Comparison of ENCODE assay signal across 9 cellular contexts in genomic region chr7:48298779-48299178, GRCh38.
DNase-seq lines count a peak whose midpoint lies in the region; ATAC-seq and TF ChIP-seq lines count a peak whose summit lies in the region.
"Had no signal": no experiment of that assay in that cellular context is flagged by ENCODE, and none has a peak within 500 bp of the region (broad histone marks: within the 10 kb centered on the region; RNA-seq: fewer than 3 reads in every experiment).

No MANE protein-coding gene starts in this region.

- DNase-seq in HCEC 1CT, result peak; percentile 95
- peak; percentile 56 for DNase-seq in kidney glomerular epithelial cell (lab: John Stamatoyannopoulos, UW)
- DNase-seq in occipital lobe (lab: John Stamatoyannopoulos, UW), result no peak
- DNase-seq in PC-9, result no peak
- DNase-seq in Peyer's patch, result no peak
- DNase-seq: foreskin melanocyte had no signal

- no peaks in the 10 kb centered on the region for H4K20me1 ChIP-seq in OCI-LY3 (ENCODE audit: insufficient read depth, low read length)
- H4K20me1 ChIP-seq in PC-9 (ENCODE audit: insufficient read depth), result no peaks in the 10 kb centered on the region

- H3K36me3 ChIP-seq in OCI-LY3 (replicated peaks; ENCODE audit: low read depth, low read length), result no peaks in the 10 kb centered on the region
- no peaks in the 10 kb centered on the region for H3K36me3 ChIP-seq in PC-9 (ENCODE audit: low read depth)
- H3K36me3 ChIP-seq in Peyer's patch, result no peaks in the 10 kb centered on the region

- H3K9me2 ChIP-seq in PC-9 (ENCODE audit: insufficient read depth), result no peaks in the 10 kb centered on the region

- no peaks in the 10 kb centered on the region for H3K79me2 ChIP-seq in OCI-LY3 (ENCODE audit: low read length)
- H3K79me2 ChIP-seq in PC-9 (ENCODE audit: low read depth), result no peaks in the 10 kb centered on the region

- H3K4me1 ChIP-seq in OCI-LY3 (ENCODE audit: low read length) (peaks cover 9% of the 10 kb centered on the region), PC-9 (replicated peaks; ENCODE audit: insufficient read depth) (no peaks in the 10 kb centered on the region), Peyer's patch (no peaks in the 10 kb centered on the region)

- intact Hi-C loops in PC-9 (cut with micrococcal nuclease; ENCODE audit: unreplicated experiment), result loop anchor here (1.0 to 5.0 kb wide), 3 partner anchors 351 to 1554 kb away; partner anchors contain the start of gene PKD1L1

- H2AFZ ChIP-seq in OCI-LY3 (ENCODE audit: low read depth, low read length) (no peak overlapping the region), PC-9 (no peak overlapping the region)

- BruUV-seq in PC-9 (replicated peaks; lab: Mats Ljungman, UMichigan), result no TSS peak

- no peak for TF ChIP-seq CTCF in OCI-LY3 (IDR thresholded peaks at IDR 0.05; ENCODE audit: low read depth, low read length)
- TF ChIP-seq CTCF in PC-9 (conservative IDR thresholded peaks at IDR 0.05), result no peak
- TF ChIP-seq CTCF in Peyer's patch (IDR thresholded peaks at IDR 0.05), result no peak

- POLR2A ChIA-PET in PC-9 (lab: Charles Lee; ENCODE audit: unreplicated experiment), result no interaction called here

- H3K4me3 ChIP-seq in OCI-LY3 (ENCODE audit: low read length), result no peak overlapping the region
- H3K4me3 ChIP-seq in PC-9, result no peak overlapping the region
- H3K4me3 ChIP-seq in Peyer's patch, result no peak overlapping the region

- H3K9ac ChIP-seq in OCI-LY3 (ENCODE audit: low read length), result no peak overlapping the region

- CTCF ChIA-PET in PC-9 (lab: Charles Lee), result no interaction called here

- H3K27me3 ChIP-seq in OCI-LY3 (ENCODE audit: low read depth, low read length), result no peaks in the 10 kb centered on the region
- peaks cover 35% of the 10 kb centered on the region for H3K27me3 ChIP-seq in PC-9 (ENCODE audit: insufficient read depth, low read depth)
- H3K27me3 ChIP-seq in Peyer's patch, result no peaks in the 10 kb centered on the region

- H3F3A ChIP-seq in PC-9 (ENCODE audit: insufficient read depth, low read depth), result no peaks in the 10 kb centered on the region

- H3K4me2 ChIP-seq in OCI-LY3 (ENCODE audit: low read length) (peak overlapping the region; percentile 27; the same call in 1 of the 2 replicates), PC-9 (no peak overlapping the region)

- ATAC-seq in GM18517 (IDR thresholded peaks at IDR 0.05; ENCODE audit: unreplicated experiment), result peak; percentile 77

- TF ChIP-seq POLR2A in Peyer's patch (IDR thresholded peaks at IDR 0.05), result no peak

- H3K27ac ChIP-seq in OCI-LY3 (ENCODE audit: low read length) (no peak overlapping the region), PC-9 (no peak overlapping the region), Peyer's patch (no peak overlapping the region)
- H3K27ac ChIP-seq: VCaP had no signal

- H3K9me3 ChIP-seq in OCI-LY3 (ENCODE audit: insufficient read depth, low read length) (no peaks in the 10 kb centered on the region), PC-9 (ENCODE audit: insufficient read depth, low read depth) (no peaks in the 10 kb centered on the region), Peyer's patch (no peaks in the 10 kb centered on the region)

Comparison
In these comparisons a context has a peak if more than half of its experiments do, and no peak if none do; other contexts are left out.
1. DNase-seq: peak in HCEC 1CT (single experiment) and kidney glomerular epithelial cell (single experiment); none in occipital lobe (single experiment), PC-9 (0 of 2) and Peyer's patch (0 of 3).